In the genomic region with DNA sequence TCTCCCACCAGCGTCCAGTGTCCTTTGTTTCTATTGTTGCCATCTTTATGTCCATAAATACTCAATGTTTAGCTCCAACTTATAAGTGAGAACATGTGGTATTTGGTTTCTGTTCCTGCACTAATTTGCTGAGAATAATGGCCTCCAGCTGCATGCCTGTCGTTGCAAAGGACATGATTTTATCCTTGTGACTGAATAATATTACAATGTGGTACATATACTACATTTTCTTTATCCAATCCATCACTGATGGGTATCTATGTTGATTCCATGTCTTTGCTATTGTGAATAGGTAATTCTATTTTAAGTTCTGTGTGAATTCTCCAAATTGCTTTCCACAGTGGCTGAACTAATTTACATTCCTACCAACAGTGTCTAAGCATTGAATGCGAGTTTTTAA, we compare ENCODE assay signal across 11 cellular contexts.
"Had no signal": no experiment of that assay in that cellular context is flagged by ENCODE, and none has a peak within 500 bp of the region (broad histone marks: within the 10 kb centered on the region; RNA-seq: fewer than 3 reads in every experiment).

No MANE protein-coding gene starts in this region.

- H3K9me3 ChIP-seq: HAP-1 had no signal

- H3K4me1 ChIP-seq: HAP-1 had no signal

- ATAC-seq: GM23338, HCT116, HepG2 had no signal

- H3K27ac ChIP-seq: KMS-11 had no signal

- H2AFZ ChIP-seq: GM23338 had no signal

- FAIRE-seq: H1, HepG2 had no signal

- H3K9ac ChIP-seq: KMS-11 had no signal

- H3K4me3 Mint-ChIP-seq: GM23338, HFFc6, IgD-negative memory B cell had no signal

- H3K4me3 ChIP-seq: GM23338, HAP-1 had no signal

- H3K27ac Mint-ChIP-seq: GM23338, HFFc6, IgD-negative memory B cell had no signal

- H3K27me3 Mint-ChIP-seq: IgD-negative memory B cell had no signal

- H3K36me3 ChIP-seq: HAP-1 had no signal

- H3K9me3 Mint-ChIP-seq: GM23338 had no signal

- DNase-seq: H7, HFFc6, Karpas-422, KBM-7 had no signal

- H3K4me1 Mint-ChIP-seq: GM23338, IgD-negative memory B cell had no signal

- H3K36me3 Mint-ChIP-seq: IgD-negative memory B cell had no signal

- H3K4me2 ChIP-seq: GM23338, KMS-11 had no signal
